Comparison of ENCODE assay signal across 1 cellular context in the genomic region with DNA sequence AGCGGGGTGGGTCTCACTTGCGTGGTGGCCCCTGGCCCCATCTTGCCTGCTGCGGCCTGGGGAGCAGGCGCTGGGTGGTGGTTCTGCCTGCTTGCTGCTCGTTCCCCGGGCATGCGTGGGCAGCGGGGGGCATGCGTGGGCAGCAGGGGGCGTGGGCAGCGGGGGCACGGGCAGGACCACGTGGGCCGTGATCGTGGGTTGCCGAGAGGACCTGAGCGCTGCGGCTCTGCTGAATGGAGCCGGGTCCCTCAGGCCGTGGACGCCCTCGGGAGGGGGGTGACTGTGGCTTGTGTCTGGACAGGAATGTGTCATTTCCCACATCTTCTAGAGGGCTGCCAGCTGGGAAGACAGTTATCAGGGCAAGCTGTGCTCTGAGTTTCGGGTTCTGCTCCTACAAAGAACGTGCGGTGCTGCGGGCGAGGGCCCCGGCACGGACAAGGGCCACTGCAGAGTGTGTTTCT.
TF ChIP-seq lines count a peak whose summit lies in the region.

No MANE protein-coding gene starts in this region.

TF ChIP-seq in H1, 55 proteins besides CTCF, POLR2A, EP300 and RAD21:
- TF ChIP-seq SIX5 (IDR thresholded peaks at IDR 0.05; ENCODE audit: low read depth, low read length) (no peak), TEAD4 (IDR thresholded peaks at IDR 0.05; ENCODE audit: low read depth, low read length) (no peak), RXRA (IDR thresholded peaks at IDR 0.05; ENCODE audit: insufficient read depth, low read depth, low read length) (no peak), JUND (IDR thresholded peaks at IDR 0.05; ENCODE audit: low read length) (no peak), CEBPB (IDR thresholded peaks at IDR 0.05; ENCODE audit: low read depth, low read length) (no peak), ZNF274 (IDR thresholded peaks at IDR 0.05; ENCODE audit: borderline replicate concordance, extremely low read depth, low read length) (no peak), TAF1 (IDR thresholded peaks at IDR 0.05; ENCODE audit: low read depth, low read length) (no peak)
